22 cellular contexts compared by ENCODE assay signal in genomic region chr12:46449161-46449715, GRCh38.
A peak's percentile ranks its signal among the peaks of the same experiment; 100 is the strongest.
DNase-seq lines count a peak whose midpoint lies in the region; ATAC-seq and TF ChIP-seq lines count a peak whose summit lies in the region.
"Had no signal": no experiment of that assay in that cellular context is flagged by ENCODE, and none has a peak within 500 bp of the region (broad histone marks: within the 10 kb centered on the region; RNA-seq: fewer than 3 reads in every experiment).

No MANE protein-coding gene starts in this region.

- no peaks in the 10 kb centered on the region for H3K27me3 ChIP-seq in RWPE2 (ENCODE audit: insufficient read depth, poor library complexity, severe bottlenecking)
- no peaks in the 10 kb centered on the region for H3K27me3 ChIP-seq in mesenchymal stem cell (ENCODE audit: control insufficient read depth in 1 of 2, insufficient read depth in 1 of 2, low read length in 2 of 2)
- no peaks in the 10 kb centered on the region for H3K27me3 ChIP-seq in thyroid gland
- H3K27me3 ChIP-seq: MG63 had no signal

- H3K36me3 ChIP-seq in RWPE2 (ENCODE audit: low read depth) (no peaks in the 10 kb centered on the region), mesenchymal stem cell (ENCODE audit: control insufficient read depth in 1 of 2, insufficient read depth in 2 of 2, low read depth in 1 of 2, low read length in 2 of 2) (no peaks in the 10 kb centered on the region), thyroid gland (no peaks in the 10 kb centered on the region)
- H3K36me3 ChIP-seq: MG63 had no signal

- no peak overlapping the region for H3K4me2 ChIP-seq in mesenchymal stem cell (ENCODE audit: low read length, poor library complexity, severe bottlenecking)

- H4K91ac ChIP-seq in mesenchymal stem cell (ENCODE audit: low read length): peak overlapping the region; percentile 57

- H3K4me1 Mint-ChIP-seq in activated naive CD4-positive, alpha-beta T cell treated with anti-CD3 and anti-CD28 coated beads, Interleukin-2, amount 50 U/mL, for 24 hours: peaks cover 57% of the 10 kb centered on the region

- H3K4me3 ChIP-seq in RWPE2 (ENCODE audit: severe bottlenecking) (no peak overlapping the region), mesenchymal stem cell (ENCODE audit: insufficient read depth in 1 of 2, low read depth in 1 of 2, low read length in 2 of 2) (no peak overlapping the region), thyroid gland (replicated peaks in 1 of 3) (no peak overlapping the region)
- H3K4me3 ChIP-seq: MG63 had no signal

- H3K4me3 Mint-ChIP-seq in activated naive CD4-positive, alpha-beta T cell treated with anti-CD3 and anti-CD28 coated beads, Interleukin-2, amount 50 U/mL, for 24 hours: peak overlapping the region; percentile 8
- H3K4me3 Mint-ChIP-seq: HFFc6 had no signal

- no peak overlapping the region for H2AK5ac ChIP-seq in mesenchymal stem cell (ENCODE audit: low read length, severe bottlenecking)

- TF ChIP-seq CTCF in RWPE2 (IDR thresholded peaks at IDR 0.05; ENCODE audit: poor library complexity, severe bottlenecking) (no peak), thyroid gland (IDR thresholded peaks at IDR 0.05) (no peak)

- no peaks in the 10 kb centered on the region for H3K9me3 ChIP-seq in RWPE2 (ENCODE audit: severe bottlenecking)
- no peaks in the 10 kb centered on the region for H3K9me3 ChIP-seq in mesenchymal stem cell (ENCODE audit: control insufficient read depth, low read length)
- H3K9me3 ChIP-seq in thyroid gland: no peaks in the 10 kb centered on the region
- H3K9me3 ChIP-seq: MG63 had no signal

- peak overlapping the region in 1 of 2 experiments; percentile 34 for H3K18ac ChIP-seq in mesenchymal stem cell (ENCODE audit: low read depth in 1 of 2, low read length in 2 of 2)

- peak overlapping the region in 1 of 2 experiments; percentile 88 for H2BK12ac ChIP-seq in mesenchymal stem cell (ENCODE audit: low read length in 2 of 2)

- peaks cover 74% of the 10 kb centered on the region for H3K4me1 ChIP-seq in RWPE2 (ENCODE audit: insufficient read depth, poor library complexity, severe bottlenecking)
- peaks cover 6% of the 10 kb centered on the region for H3K4me1 ChIP-seq in mesenchymal stem cell (ENCODE audit: control insufficient read depth, insufficient read depth, low read depth, low read length)
- peaks cover 41 to 44% of the 10 kb centered on the region in 2 donors for H3K4me1 ChIP-seq in thyroid gland

- H3K4ac ChIP-seq in mesenchymal stem cell (ENCODE audit: low read depth in 1 of 2, low read length in 2 of 2): peak overlapping the region in 1 of 2 experiments; percentile 53

- no peaks in the 10 kb centered on the region for H3K27me3 Mint-ChIP-seq in activated naive CD4-positive, alpha-beta T cell treated with anti-CD3 and anti-CD28 coated beads, Interleukin-2, amount 50 U/mL, for 24 hours

- H2BK5ac ChIP-seq in mesenchymal stem cell (ENCODE audit: low read depth, low read length, poor library complexity, severe bottlenecking): no peak overlapping the region

- peak overlapping the region in 1 of 2 experiments; percentile 63 for H3K23ac ChIP-seq in mesenchymal stem cell (ENCODE audit: low read length in 2 of 2)

- no peaks in the 10 kb centered on the region for H3K79me1 ChIP-seq in mesenchymal stem cell (replicated peaks; ENCODE audit: low read length, poor library complexity, severe bottlenecking)

- no peak overlapping the region for H4K8ac ChIP-seq in mesenchymal stem cell (ENCODE audit: low read length)

- TF ChIP-seq POLR2A in thyroid gland (IDR thresholded peaks at IDR 0.05): no peak

- H3K27ac Mint-ChIP-seq in activated naive CD4-positive, alpha-beta T cell treated with anti-CD3 and anti-CD28 coated beads, Interleukin-2, amount 50 U/mL, for 24 hours: no peak overlapping the region
- peak overlapping the region in 1 of 2 donors; percentile 3 for H3K27ac Mint-ChIP-seq in activated naive CD4-positive, alpha-beta T cell treated with anti-CD3 and anti-CD28 coated beads, Interleukin-2, amount 50 U/mL, for 72 hours
- H3K27ac Mint-ChIP-seq: HFFc6 had no signal

- intact Hi-C loops in thyroid gland (cut with DNase I): loop anchor here (10.0 kb wide), 1 partner anchor 54 kb away; no protein-coding TSS in a partner anchor

- H3K27ac ChIP-seq in RWPE2 (ENCODE audit: poor library complexity, severe bottlenecking) (peak overlapping the region; percentile 99), mesenchymal stem cell (ENCODE audit: low read length, poor library complexity, severe bottlenecking) (no peak overlapping the region), thyroid gland (peak overlapping the region in 2 of 3 donors; percentile 4 to 49)

- H3K9me3 Mint-ChIP-seq in activated naive CD4-positive, alpha-beta T cell treated with anti-CD3 and anti-CD28 coated beads, Interleukin-2, amount 50 U/mL, for 24 hours: no peaks in the 10 kb centered on the region
- peaks cover 0 to 8% of the 10 kb centered on the region in 2 donors for H3K9me3 Mint-ChIP-seq in activated naive CD4-positive, alpha-beta T cell treated with anti-CD3 and anti-CD28 coated beads, Interleukin-2, amount 50 U/mL, for 72 hours
- H3K9me3 Mint-ChIP-seq: HFFc6 had no signal

- H3K14ac ChIP-seq in mesenchymal stem cell (ENCODE audit: low read length in 2 of 2): peak overlapping the region in 1 of 2 experiments; percentile 72

- peaks cover 3% of the 10 kb centered on the region for H3K36me3 Mint-ChIP-seq in activated naive CD4-positive, alpha-beta T cell treated with anti-CD3 and anti-CD28 coated beads, Interleukin-2, amount 50 U/mL, for 24 hours
- H3K36me3 Mint-ChIP-seq in activated naive CD4-positive, alpha-beta T cell treated with anti-CD3 and anti-CD28 coated beads, Interleukin-2, amount 50 U/mL, for 72 hours: peaks cover 0 to 5% of the 10 kb centered on the region in 2 donors

- no peak overlapping the region for H2BK15ac ChIP-seq in mesenchymal stem cell (ENCODE audit: low read depth, poor library complexity, severe bottlenecking)

- no peak overlapping the region for H2AFZ ChIP-seq in mesenchymal stem cell (ENCODE audit: low read depth, low read length)

- WGBS in mesenchymal stem cell: 79% methylated on average over 2 of the region's 4 CpGs
- WGBS in thyroid gland, 2 donors: 88 to 96% methylated on average over 4 of the region's 4 CpGs

- no peak overlapping the region for H3K9ac ChIP-seq in mesenchymal stem cell (ENCODE audit: low read length)

- no peak for DNase-seq in activated naive CD4-positive, alpha-beta T cell treated with anti-CD3 and anti-CD28 coated beads, Interleukin-2, amount 50 U/mL, for 72 hours (ENCODE audit: low spot score in 2 of 2)
- no peak for DNase-seq in RWPE2 (ENCODE audit: low spot score)
- DNase-seq in mesenchymal stem cell: no peak
- no peak for DNase-seq in thyroid gland
- DNase-seq in DMS53 treated with DMSO at 0.1 percent for 48 hours (lab: John Stamatoyannopoulos, UW; ENCODE audit: unreplicated experiment): no peak
- DNase-seq in HPDE6-E6E7 (ENCODE audit: extremely low spot score): no peak
- DNase-seq: 8988T; CD4-positive, alpha-beta memory T cell; DMS79 treated with DMSO at 0.1 percent for 48 hours; GDM1; GOT3; HFFc6; Karpas-422; MG63; NCI-H1092; NCI-H146; NCI-H2081; NCI-H510A; NCI-H774; PC-3 had no signal

- no peak overlapping the region for H2BK120ac ChIP-seq in mesenchymal stem cell (ENCODE audit: low read depth, low read length)

- no peak for ATAC-seq in activated naive CD4-positive, alpha-beta T cell treated with anti-CD3 and anti-CD28 coated beads, Interleukin-2, amount 50 U/mL, for 72 hours
- ATAC-seq in RWPE2 (ENCODE audit: low read depth) (no peak), GM21786 (IDR thresholded peaks at IDR 0.05; ENCODE audit: unreplicated experiment) (no peak)
- ATAC-seq: PC-3 had no signal
